In the genomic region with DNA sequence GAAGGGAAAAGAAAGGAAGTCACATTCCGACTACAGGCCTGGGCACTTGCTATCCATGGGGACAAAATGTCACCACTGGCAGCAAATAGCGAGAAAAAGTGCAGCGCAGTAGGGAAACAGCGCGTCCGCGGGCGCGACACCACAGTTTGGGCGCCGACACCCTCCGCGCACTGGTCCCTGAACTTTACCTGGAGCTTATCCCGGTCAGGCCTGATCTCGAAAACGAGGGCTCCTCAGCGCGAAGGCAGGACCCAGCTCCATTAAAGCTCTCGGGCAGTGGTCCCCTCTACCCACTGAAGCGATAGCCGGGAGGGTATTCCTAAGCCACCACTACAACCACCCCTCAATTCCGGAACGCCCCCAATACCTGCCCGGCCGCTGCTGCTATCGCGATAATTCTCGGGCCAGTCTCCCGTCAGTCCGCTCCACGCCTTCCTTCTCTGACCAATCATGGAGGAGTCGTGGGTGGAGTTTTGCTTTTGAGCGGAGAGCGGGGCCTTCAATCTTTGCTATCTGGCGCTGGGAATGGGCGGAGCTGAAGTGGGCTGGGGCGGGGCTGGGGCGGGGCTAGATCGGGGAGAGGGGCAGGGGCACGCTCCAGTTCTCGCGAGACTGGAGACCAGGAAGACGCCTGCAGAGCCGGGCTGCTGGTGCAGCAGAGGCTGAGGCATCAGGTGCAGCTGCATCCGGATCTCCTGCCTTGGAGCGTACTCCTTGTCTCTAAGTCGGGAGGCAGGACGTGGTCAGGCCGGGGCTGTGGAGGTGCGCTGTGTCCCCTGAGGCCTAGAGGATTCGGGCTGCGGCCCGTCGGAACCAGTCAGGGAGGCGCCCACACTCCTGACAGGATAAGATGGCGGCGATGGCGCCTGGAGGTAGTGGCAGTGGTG, we compare ENCODE assay signal across 1 cellular context.
TF ChIP-seq lines count a peak whose summit lies in the region.

A gene with protein sequence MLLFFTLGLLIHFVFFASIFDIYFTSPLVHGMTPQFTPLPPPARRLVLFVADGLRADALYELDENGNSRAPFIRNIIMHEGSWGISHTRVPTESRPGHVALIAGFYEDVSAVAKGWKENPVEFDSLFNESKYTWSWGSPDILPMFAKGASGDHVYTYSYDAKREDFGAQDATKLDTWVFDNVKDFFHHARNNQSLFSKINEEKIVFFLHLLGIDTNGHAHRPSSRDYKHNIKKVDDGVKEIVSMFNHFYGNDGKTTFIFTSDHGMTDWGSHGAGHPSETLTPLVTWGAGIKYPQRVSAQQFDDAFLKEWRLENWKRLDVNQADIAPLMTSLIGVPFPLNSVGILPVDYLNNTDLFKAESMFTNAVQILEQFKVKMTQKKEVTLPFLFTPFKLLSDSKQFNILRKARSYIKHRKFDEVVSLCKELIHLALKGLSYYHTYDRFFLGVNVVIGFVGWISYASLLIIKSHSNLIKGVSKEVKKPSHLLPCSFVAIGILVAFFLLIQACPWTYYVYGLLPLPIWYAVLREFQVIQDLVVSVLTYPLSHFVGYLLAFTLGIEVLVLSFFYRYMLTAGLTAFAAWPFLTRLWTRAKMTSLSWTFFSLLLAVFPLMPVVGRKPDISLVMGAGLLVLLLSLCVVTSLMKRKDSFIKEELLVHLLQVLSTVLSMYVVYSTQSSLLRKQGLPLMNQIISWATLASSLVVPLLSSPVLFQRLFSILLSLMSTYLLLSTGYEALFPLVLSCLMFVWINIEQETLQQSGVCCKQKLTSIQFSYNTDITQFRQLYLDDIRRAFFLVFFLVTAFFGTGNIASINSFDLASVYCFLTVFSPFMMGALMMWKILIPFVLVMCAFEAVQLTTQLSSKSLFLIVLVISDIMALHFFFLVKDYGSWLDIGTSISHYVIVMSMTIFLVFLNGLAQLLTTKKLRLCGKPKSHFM (minus strand): TSS at position 401 of the 887 bp plus-strand sequence. CDS start 25,703 bp downstream, outside the sequence.
A gene with protein sequence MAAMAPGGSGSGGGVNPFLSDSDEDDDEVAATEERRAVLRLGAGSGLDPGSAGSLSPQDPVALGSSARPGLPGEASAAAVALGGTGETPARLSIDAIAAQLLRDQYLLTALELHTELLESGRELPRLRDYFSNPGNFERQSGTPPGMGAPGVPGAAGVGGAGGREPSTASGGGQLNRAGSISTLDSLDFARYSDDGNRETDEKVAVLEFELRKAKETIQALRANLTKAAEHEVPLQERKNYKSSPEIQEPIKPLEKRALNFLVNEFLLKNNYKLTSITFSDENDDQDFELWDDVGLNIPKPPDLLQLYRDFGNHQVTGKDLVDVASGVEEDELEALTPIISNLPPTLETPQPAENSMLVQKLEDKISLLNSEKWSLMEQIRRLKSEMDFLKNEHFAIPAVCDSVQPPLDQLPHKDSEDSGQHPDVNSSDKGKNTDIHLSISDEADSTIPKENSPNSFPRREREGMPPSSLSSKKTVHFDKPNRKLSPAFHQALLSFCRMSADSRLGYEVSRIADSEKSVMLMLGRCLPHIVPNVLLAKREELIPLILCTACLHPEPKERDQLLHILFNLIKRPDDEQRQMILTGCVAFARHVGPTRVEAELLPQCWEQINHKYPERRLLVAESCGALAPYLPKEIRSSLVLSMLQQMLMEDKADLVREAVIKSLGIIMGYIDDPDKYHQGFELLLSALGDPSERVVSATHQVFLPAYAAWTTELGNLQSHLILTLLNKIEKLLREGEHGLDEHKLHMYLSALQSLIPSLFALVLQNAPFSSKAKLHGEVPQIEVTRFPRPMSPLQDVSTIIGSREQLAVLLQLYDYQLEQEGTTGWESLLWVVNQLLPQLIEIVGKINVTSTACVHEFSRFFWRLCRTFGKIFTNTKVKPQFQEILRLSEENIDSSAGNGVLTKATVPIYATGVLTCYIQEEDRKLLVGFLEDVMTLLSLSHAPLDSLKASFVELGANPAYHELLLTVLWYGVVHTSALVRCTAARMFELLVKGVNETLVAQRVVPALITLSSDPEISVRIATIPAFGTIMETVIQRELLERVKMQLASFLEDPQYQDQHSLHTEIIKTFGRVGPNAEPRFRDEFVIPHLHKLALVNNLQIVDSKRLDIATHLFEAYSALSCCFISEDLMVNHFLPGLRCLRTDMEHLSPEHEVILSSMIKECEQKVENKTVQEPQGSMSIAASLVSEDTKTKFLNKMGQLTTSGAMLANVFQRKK (plus strand): TSS at position 600 of the 887 bp plus-strand sequence. CDS start 251 bp downstream, at position 851.

TF ChIP-seq in GM12878, 131 proteins besides CTCF, POLR2A, EP300 and RAD21 (continues in another document):
- TF ChIP-seq MTA2 (IDR thresholded peaks at IDR 0.05; ENCODE audit: low read depth) (peak; percentile 42; the same call in 1 of the 2 replicates), SREBF2 (IDR thresholded peaks at IDR 0.05; ENCODE audit: low read length) (no peak), NR2C1 (IDR thresholded peaks at IDR 0.05) (no peak), NRF1 (conservative IDR thresholded peaks at IDR 0.05; ENCODE audit: low read depth, low read length) (no peak), NFIC (IDR thresholded peaks at IDR 0.05; ENCODE audit: low read depth, low read length) (no peak), CHD4 (IDR thresholded peaks at IDR 0.05) (no peak), ZSCAN29 (IDR thresholded peaks at IDR 0.05) (no peak; the same call in 1 of the 2 replicates), HCFC1 (IDR thresholded peaks at IDR 0.05; ENCODE audit: low read length) (no peak), MEF2B (IDR thresholded peaks at IDR 0.05; ENCODE audit: partially characterized antibody, poor library complexity, severe bottlenecking) (no peak), ASH2L (IDR thresholded peaks at IDR 0.05; ENCODE audit: borderline replicate concordance, low read depth) (no peak), FOXK2 (IDR thresholded peaks at IDR 0.05) (no peak), RELA (IDR thresholded peaks at IDR 0.05; ENCODE audit: borderline replicate concordance, partially characterized antibody) (peak; percentile 63), RUNX3 (IDR thresholded peaks at IDR 0.05; ENCODE audit: low read length) (no peak; the same call in 1 of the 2 replicates), SMARCA5 (IDR thresholded peaks at IDR 0.05) (peak; percentile 67), TBL1XR1 (IDR thresholded peaks at IDR 0.05; ENCODE audit: low read depth, low read length) (no peak; the same call in 1 of the 2 replicates), SMC3 (IDR thresholded peaks at IDR 0.05; ENCODE audit: borderline replicate concordance, low read length) (no peak), SUPT20H (IDR thresholded peaks at IDR 0.05; ENCODE audit: borderline replicate concordance, control insufficient read depth, low read depth, low read length) (no peak), SIX5 (IDR thresholded peaks at IDR 0.05; ENCODE audit: low read depth, low read length, severe bottlenecking) (no peak), GABPA (IDR thresholded peaks at IDR 0.05; ENCODE audit: low read depth) (no peak), KDM1A (IDR thresholded peaks at IDR 0.05; ENCODE audit: borderline replicate concordance) (no peak), CEBPB (IDR thresholded peaks at IDR 0.05; ENCODE audit: borderline replicate concordance in 1 of 2, low read depth in 2 of 2, low read length in 2 of 2) (no peak), BRCA1 (IDR thresholded peaks at IDR 0.05; ENCODE audit: low read depth, low read length) (peak; percentile 88), ESRRA (IDR thresholded peaks at IDR 0.05; ENCODE audit: low read length) (no peak)
- TF ChIP-seq, protein P1, sequence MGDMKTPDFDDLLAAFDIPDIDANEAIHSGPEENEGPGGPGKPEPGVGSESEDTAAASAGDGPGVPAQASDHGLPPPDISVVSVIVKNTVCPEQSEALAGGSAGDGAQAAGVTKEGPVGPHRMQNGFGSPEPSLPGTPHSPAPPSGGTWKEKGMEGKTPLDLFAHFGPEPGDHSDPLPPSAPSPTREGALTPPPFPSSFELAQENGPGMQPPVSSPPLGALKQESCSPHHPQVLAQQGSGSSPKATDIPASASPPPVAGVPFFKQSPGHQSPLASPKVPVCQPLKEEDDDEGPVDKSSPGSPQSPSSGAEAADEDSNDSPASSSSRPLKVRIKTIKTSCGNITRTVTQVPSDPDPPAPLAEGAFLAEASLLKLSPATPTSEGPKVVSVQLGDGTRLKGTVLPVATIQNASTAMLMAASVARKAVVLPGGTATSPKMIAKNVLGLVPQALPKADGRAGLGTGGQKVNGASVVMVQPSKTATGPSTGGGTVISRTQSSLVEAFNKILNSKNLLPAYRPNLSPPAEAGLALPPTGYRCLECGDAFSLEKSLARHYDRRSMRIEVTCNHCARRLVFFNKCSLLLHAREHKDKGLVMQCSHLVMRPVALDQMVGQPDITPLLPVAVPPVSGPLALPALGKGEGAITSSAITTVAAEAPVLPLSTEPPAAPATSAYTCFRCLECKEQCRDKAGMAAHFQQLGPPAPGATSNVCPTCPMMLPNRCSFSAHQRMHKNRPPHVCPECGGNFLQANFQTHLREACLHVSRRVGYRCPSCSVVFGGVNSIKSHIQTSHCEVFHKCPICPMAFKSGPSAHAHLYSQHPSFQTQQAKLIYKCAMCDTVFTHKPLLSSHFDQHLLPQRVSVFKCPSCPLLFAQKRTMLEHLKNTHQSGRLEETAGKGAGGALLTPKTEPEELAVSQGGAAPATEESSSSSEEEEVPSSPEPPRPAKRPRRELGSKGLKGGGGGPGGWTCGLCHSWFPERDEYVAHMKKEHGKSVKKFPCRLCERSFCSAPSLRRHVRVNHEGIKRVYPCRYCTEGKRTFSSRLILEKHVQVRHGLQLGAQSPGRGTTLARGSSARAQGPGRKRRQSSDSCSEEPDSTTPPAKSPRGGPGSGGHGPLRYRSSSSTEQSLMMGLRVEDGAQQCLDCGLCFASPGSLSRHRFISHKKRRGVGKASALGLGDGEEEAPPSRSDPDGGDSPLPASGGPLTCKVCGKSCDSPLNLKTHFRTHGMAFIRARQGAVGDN (IDR thresholded peaks at IDR 0.05): no peak
- TF ChIP-seq, protein P2, sequence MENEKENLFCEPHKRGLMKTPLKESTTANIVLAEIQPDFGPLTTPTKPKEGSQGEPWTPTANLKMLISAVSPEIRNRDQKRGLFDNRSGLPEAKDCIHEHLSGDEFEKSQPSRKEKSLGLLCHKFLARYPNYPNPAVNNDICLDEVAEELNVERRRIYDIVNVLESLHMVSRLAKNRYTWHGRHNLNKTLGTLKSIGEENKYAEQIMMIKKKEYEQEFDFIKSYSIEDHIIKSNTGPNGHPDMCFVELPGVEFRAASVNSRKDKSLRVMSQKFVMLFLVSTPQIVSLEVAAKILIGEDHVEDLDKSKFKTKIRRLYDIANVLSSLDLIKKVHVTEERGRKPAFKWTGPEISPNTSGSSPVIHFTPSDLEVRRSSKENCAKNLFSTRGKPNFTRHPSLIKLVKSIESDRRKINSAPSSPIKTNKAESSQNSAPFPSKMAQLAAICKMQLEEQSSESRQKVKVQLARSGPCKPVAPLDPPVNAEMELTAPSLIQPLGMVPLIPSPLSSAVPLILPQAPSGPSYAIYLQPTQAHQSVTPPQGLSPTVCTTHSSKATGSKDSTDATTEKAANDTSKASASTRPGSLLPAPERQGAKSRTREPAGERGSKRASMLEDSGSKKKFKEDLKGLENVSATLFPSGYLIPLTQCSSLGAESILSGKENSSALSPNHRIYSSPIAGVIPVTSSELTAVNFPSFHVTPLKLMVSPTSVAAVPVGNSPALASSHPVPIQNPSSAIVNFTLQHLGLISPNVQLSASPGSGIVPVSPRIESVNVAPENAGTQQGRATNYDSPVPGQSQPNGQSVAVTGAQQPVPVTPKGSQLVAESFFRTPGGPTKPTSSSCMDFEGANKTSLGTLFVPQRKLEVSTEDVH (IDR thresholded peaks at IDR 0.05; ENCODE audit: low read depth, partially characterized antibody): no peak
- TF ChIP-seq, protein P3, sequence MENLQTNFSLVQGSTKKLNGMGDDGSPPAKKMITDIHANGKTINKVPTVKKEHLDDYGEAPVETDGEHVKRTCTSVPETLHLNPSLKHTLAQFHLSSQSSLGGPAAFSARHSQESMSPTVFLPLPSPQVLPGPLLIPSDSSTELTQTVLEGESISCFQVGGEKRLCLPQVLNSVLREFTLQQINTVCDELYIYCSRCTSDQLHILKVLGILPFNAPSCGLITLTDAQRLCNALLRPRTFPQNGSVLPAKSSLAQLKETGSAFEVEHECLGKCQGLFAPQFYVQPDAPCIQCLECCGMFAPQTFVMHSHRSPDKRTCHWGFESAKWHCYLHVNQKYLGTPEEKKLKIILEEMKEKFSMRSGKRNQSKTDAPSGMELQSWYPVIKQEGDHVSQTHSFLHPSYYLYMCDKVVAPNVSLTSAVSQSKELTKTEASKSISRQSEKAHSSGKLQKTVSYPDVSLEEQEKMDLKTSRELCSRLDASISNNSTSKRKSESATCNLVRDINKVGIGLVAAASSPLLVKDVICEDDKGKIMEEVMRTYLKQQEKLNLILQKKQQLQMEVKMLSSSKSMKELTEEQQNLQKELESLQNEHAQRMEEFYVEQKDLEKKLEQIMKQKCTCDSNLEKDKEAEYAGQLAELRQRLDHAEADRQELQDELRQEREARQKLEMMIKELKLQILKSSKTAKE (IDR thresholded peaks at IDR 0.05; ENCODE audit: low read depth, poor library complexity, severe bottlenecking): no peak
- TF ChIP-seq, protein P4, sequence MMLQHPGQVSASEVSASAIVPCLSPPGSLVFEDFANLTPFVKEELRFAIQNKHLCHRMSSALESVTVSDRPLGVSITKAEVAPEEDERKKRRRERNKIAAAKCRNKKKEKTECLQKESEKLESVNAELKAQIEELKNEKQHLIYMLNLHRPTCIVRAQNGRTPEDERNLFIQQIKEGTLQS (IDR thresholded peaks at IDR 0.05; ENCODE audit: borderline replicate concordance, extremely low read depth, low read depth, low read length): no peak
- TF ChIP-seq, protein P5, sequence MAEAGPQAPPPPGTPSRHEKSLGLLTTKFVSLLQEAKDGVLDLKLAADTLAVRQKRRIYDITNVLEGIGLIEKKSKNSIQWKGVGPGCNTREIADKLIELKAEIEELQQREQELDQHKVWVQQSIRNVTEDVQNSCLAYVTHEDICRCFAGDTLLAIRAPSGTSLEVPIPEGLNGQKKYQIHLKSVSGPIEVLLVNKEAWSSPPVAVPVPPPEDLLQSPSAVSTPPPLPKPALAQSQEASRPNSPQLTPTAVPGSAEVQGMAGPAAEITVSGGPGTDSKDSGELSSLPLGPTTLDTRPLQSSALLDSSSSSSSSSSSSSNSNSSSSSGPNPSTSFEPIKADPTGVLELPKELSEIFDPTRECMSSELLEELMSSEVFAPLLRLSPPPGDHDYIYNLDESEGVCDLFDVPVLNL (IDR thresholded peaks at IDR 0.05; ENCODE audit: low read depth, low read length): peak; percentile 92
- TF ChIP-seq, protein P6, sequence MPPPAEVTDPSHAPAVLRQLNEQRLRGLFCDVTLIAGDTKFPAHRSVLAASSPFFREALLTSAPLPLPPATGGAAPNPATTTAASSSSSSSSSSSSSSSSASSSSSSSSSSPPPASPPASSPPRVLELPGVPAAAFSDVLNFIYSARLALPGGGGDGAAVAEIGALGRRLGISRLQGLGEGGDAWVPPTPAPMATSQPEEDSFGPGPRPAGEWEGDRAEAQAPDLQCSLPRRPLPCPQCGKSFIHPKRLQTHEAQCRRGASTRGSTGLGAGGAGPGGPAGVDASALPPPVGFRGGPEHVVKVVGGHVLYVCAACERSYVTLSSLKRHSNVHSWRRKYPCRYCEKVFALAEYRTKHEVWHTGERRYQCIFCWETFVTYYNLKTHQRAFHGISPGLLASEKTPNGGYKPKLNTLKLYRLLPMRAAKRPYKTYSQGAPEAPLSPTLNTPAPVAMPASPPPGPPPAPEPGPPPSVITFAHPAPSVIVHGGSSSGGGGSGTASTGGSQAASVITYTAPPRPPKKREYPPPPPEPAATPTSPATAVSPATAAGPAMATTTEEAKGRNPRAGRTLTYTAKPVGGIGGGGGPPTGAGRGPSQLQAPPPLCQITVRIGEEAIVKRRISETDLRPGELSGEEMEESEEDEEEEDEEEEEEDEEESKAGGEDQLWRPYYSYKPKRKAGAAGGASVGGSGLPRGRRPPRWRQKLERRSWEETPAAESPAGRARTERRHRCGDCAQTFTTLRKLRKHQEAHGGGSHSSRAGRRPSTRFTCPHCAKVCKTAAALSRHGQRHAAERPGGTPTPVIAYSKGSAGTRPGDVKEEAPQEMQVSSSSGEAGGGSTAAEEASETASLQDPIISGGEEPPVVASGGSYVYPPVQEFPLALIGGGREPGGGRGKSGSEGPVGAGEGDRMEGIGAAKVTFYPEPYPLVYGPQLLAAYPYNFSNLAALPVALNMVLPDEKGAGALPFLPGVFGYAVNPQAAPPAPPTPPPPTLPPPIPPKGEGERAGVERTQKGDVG (CRISPR knock-in tag; IDR thresholded peaks at IDR 0.05): no peak
